In genomic region chr9:114677418-114677817, GRCh38 we compare ENCODE assay signal across 11 cellular contexts. TPM values are rescaled to one million over a fixed set of nuclear protein-coding genes. Genes with fewer than 3 reads are reported as not detected.
DNase-seq lines count a peak whose midpoint lies in the region; TF ChIP-seq lines count a peak whose summit lies in the region.
"Had no signal": no experiment of that assay in that cellular context is flagged by ENCODE, and none has a peak within 500 bp of the region (broad histone marks: within the 10 kb centered on the region; RNA-seq: fewer than 3 reads in every experiment).

No MANE protein-coding gene starts in this region.

- H3K79me2 ChIP-seq in osteoblast (ENCODE audit: insufficient read depth, low read length): no peaks in the 10 kb centered on the region

- peak overlapping the region in 1 of 5 experiments; percentile 47 for H3K4me3 Mint-ChIP-seq in brain
- H3K4me3 Mint-ChIP-seq in nephron progenitor cell: no peak overlapping the region
- no peak overlapping the region for H3K4me3 Mint-ChIP-seq in activated naive CD4-positive, alpha-beta T cell treated with anti-CD3 and anti-CD28 coated beads for 36 hours
- H3K4me3 Mint-ChIP-seq: activated B cell treated with CpG ODN at 0.5 μM for 24 hours; stimulated activated effector memory CD8-positive, alpha-beta T cell treated with anti-CD3 and anti-CD28 coated beads, Interleukin-12 subunit alpha, Interleukin-12 subunit beta, amount 100 ng/mL, for 72 hours had no signal

- peak overlapping the region in 3 of 5 experiments; percentile 28 to 60 (median 34) for H3K27ac Mint-ChIP-seq in brain
- H3K27ac Mint-ChIP-seq in nephron progenitor cell: no peak overlapping the region
- H3K27ac Mint-ChIP-seq in activated naive CD4-positive, alpha-beta T cell treated with anti-CD3 and anti-CD28 coated beads for 36 hours: no peak overlapping the region
- H3K27ac Mint-ChIP-seq: activated B cell treated with CpG ODN at 0.5 μM for 24 hours; stimulated activated effector memory CD8-positive, alpha-beta T cell treated with anti-CD3 and anti-CD28 coated beads, Interleukin-12 subunit alpha, Interleukin-12 subunit beta, amount 100 ng/mL, for 72 hours had no signal

- H3K27ac ChIP-seq in osteoblast (ENCODE audit: low read depth, low read length): peak overlapping the region; percentile 70

- H3K36me3 ChIP-seq in osteoblast (ENCODE audit: insufficient read depth, low read length): no peaks in the 10 kb centered on the region

- H3K9me3 ChIP-seq in osteoblast (ENCODE audit: low read depth, low read length): no peaks in the 10 kb centered on the region

- intact Hi-C loops in activated naive CD4-positive, alpha-beta T cell treated with anti-CD3 and anti-CD28 coated beads for 36 hours (cut with micrococcal nuclease): no loop called here

- DNase-seq in ELR (ENCODE audit: low read depth): peak; percentile 100
- DNase-seq in NCI-H2029 (lab: John Stamatoyannopoulos, UW): peak; percentile 59
- DNase-seq in osteoblast (ENCODE audit: insufficient read length, low spot score, missing footprints): peak; percentile 88
- DNase-seq in stimulated activated CD4-positive, alpha-beta T cell treated with anti-CD3 and anti-CD28 coated beads, Interleukin-4, amount 100 ng/mL, for 24 hours: no peak
- DNase-seq in cortex of kidney (lab: John Stamatoyannopoulos, UW): no peak
- no peak for DNase-seq in nephron progenitor cell
- DNase-seq in activated naive CD4-positive, alpha-beta T cell treated with anti-CD3 and anti-CD28 coated beads for 36 hours: no peak
- DNase-seq: activated B cell treated with CpG ODN at 0.5 μM for 24 hours had no signal

- no peak overlapping the region for H3K4me3 ChIP-seq in osteoblast (ENCODE audit: insufficient read depth, low read length)

- no peaks in the 10 kb centered on the region for H3K9me3 Mint-ChIP-seq in brain
- H3K9me3 Mint-ChIP-seq in nephron progenitor cell: no peaks in the 10 kb centered on the region
- H3K9me3 Mint-ChIP-seq in activated naive CD4-positive, alpha-beta T cell treated with anti-CD3 and anti-CD28 coated beads for 36 hours: no peaks in the 10 kb centered on the region
- H3K9me3 Mint-ChIP-seq: activated B cell treated with CpG ODN at 0.5 μM for 24 hours; stimulated activated effector memory CD8-positive, alpha-beta T cell treated with anti-CD3 and anti-CD28 coated beads, Interleukin-12 subunit alpha, Interleukin-12 subunit beta, amount 100 ng/mL, for 72 hours had no signal

- no peak overlapping the region for H2AFZ ChIP-seq in osteoblast (ENCODE audit: low read length)

- H3K27me3 Mint-ChIP-seq in brain: no peaks in the 10 kb centered on the region
- peaks cover 10% of the 10 kb centered on the region for H3K27me3 Mint-ChIP-seq in nephron progenitor cell (ENCODE audit: low read depth, poor library complexity)
- peaks cover 4% of the 10 kb centered on the region for H3K27me3 Mint-ChIP-seq in activated naive CD4-positive, alpha-beta T cell treated with anti-CD3 and anti-CD28 coated beads for 36 hours (ENCODE audit: low read depth)

- CTCF ChIA-PET in activated naive CD4-positive, alpha-beta T cell treated with anti-CD3 and anti-CD28 coated beads for 36 hours (lab: Charles Lee): interaction anchor here (0.6 to 3.3 kb wide), 9 partner anchors 11 to 847 kb away, joined by 3 to 19 read pairs (median 4); no protein-coding TSS in a partner anchor

- H3K4me1 Mint-ChIP-seq in brain (peaks cover 26% of the 10 kb centered on the region), nephron progenitor cell (peaks cover 4% of the 10 kb centered on the region)
- H3K4me1 Mint-ChIP-seq in activated naive CD4-positive, alpha-beta T cell treated with anti-CD3 and anti-CD28 coated beads for 36 hours (ENCODE audit: low read depth): peaks cover 28% of the 10 kb centered on the region

- H3K4me2 ChIP-seq in osteoblast (ENCODE audit: insufficient read depth, low read length): peak overlapping the region; percentile 65

- TF ChIP-seq CTCF in brain (conservative IDR thresholded peaks at IDR 0.05) (no peak), osteoblast (IDR thresholded peaks at IDR 0.05; ENCODE audit: extremely low read depth, low read depth, low read length) (no peak), nephron progenitor cell (IDR thresholded peaks at IDR 0.05) (no peak)

- no peaks in the 10 kb centered on the region for H3K36me3 Mint-ChIP-seq in brain
- no peaks in the 10 kb centered on the region for H3K36me3 Mint-ChIP-seq in nephron progenitor cell (ENCODE audit: low read depth)
- no peaks in the 10 kb centered on the region for H3K36me3 Mint-ChIP-seq in activated naive CD4-positive, alpha-beta T cell treated with anti-CD3 and anti-CD28 coated beads for 36 hours (ENCODE audit: low read depth)
- H3K36me3 Mint-ChIP-seq: stimulated activated effector memory CD8-positive, alpha-beta T cell treated with anti-CD3 and anti-CD28 coated beads, Interleukin-12 subunit alpha, Interleukin-12 subunit beta, amount 100 ng/mL, for 72 hours had no signal

- no peaks in the 10 kb centered on the region for H3K27me3 ChIP-seq in osteoblast (ENCODE audit: insufficient read depth, low read length)

- H3K4me1 ChIP-seq in osteoblast (ENCODE audit: insufficient read depth, low read length): peaks cover 26% of the 10 kb centered on the region

- H4K20me1 ChIP-seq in osteoblast (ENCODE audit: insufficient read depth, low read length): no peaks in the 10 kb centered on the region

RNA-seq across cellular contexts. Expression of gene TEX48, which starts 4.6 kb away (rescaled TPM):
- not detected for polyA plus RNA-seq in brain (ENCODE audit: insufficient read depth, low read depth, low replicate concordance)
- not detected in 2 replicates for total RNA-seq in osteoblast
- total RNA-seq in activated naive CD4-positive, alpha-beta T cell treated with anti-CD3 and anti-CD28 coated beads for 36 hours: not detected
- total RNA-seq: activated B cell treated with CpG ODN at 0.5 μM for 24 hours, H1 had no signal
- polyA plus RNA-seq: H1 had no signal

RNA-seq across cellular contexts. Expression of gene TEX53, which starts 19.8 kb away (rescaled TPM):
- not detected for polyA plus RNA-seq in brain (ENCODE audit: insufficient read depth, low read depth, low replicate concordance)
- total RNA-seq in osteoblast: not detected in 2 replicates
- not detected for total RNA-seq in activated naive CD4-positive, alpha-beta T cell treated with anti-CD3 and anti-CD28 coated beads for 36 hours
- total RNA-seq: activated B cell treated with CpG ODN at 0.5 μM for 24 hours, H1 had no signal
- polyA plus RNA-seq: H1 had no signal

Comparison
In these comparisons a context has a peak if more than half of its experiments do, and no peak if none do; other contexts are left out.
1. DNase-seq: peak in ELR (single experiment), NCI-H2029 (single experiment) and osteoblast (single experiment); none in stimulated activated CD4-positive, alpha-beta T cell treated with anti-CD3 and anti-CD28 coated beads, Interleukin-4, amount 100 ng/mL, for 24 hours (single experiment), cortex of kidney (single experiment), nephron progenitor cell (single experiment) and activated naive CD4-positive, alpha-beta T cell treated with anti-CD3 and anti-CD28 coated beads for 36 hours (single experiment).
2. H3K27ac Mint-ChIP-seq: peak in brain (3 of 5); none in nephron progenitor cell (single experiment) and activated naive CD4-positive, alpha-beta T cell treated with anti-CD3 and anti-CD28 coated beads for 36 hours (single experiment).